Comparison of ENCODE assay signal across 22 cellular contexts in the genomic region with DNA sequence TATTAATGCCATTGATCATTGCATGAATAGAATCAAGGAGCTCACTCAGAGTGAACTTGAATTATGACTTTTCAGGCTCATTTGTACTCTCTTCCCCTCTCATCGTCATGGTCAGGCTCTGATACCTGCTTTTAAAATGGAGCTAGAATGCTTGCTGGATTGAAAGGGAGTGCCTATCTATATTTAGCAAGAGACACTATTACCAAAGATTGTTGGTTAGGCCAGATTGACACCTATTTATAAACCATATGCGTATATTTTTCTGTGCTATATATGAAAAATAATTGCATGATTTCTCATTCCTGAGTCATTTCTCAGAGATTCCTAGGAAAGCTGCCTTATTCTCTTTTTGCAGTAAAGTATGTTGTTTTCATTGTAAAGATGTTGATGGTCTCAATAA. TPM values are rescaled to one million over a fixed set of nuclear protein-coding genes. Genes with fewer than 3 reads are reported as not detected.
"Had no signal": no experiment of that assay in that cellular context is flagged by ENCODE, and none has a peak within 500 bp of the region (broad histone marks: within the 10 kb centered on the region; RNA-seq: fewer than 3 reads in every experiment).

No MANE protein-coding gene starts in this region.

- DNase-seq: activated CD4-positive, alpha-beta T cell treated with anti-CD3 and anti-CD28 coated beads, Interleukin-2, amount 10 ng/mL, durations not matched to agents 24 days and 14 days; activated CD8-positive, alpha-beta T cell treated with anti-CD3 and anti-CD28 coated beads for 36 hours; activated effector memory CD4-positive, alpha-beta T cell treated with Interleukin-2 at 50 U/mL for 16 hours; activated naive CD4-positive, alpha-beta T cell treated with anti-CD3 and anti-CD28 coated beads, Interleukin-2, amount 10 ng/mL, durations not matched to agents 7 days and 5 days; activated T-cell treated with anti-CD3 and anti-CD28 coated beads, Interleukin-2, amount 50 U/mL, for 4 hours; adrenal gland; effector memory CD4-positive, alpha-beta T cell; left colon; nephron progenitor cell; nucleus accumbens; posterior cingulate gyrus; retina; small intestine; stimulated activated CD4-positive, alpha-beta T cell treated with anti-CD3 and anti-CD28 coated beads, Interleukin-15, amount 100 ng/mL, for 24 hours; stimulated activated CD4-positive, alpha-beta T cell treated with anti-CD3 and anti-CD28 coated beads, Interleukin-2, amount 100 ng/mL, for 48 hours; T-helper 1 cell; T-helper 9 cell had no signal

- H3K9me3 ChIP-seq: adrenal gland, esophagus muscularis mucosa had no signal

- H3K4me3 ChIP-seq: adrenal gland, esophagus muscularis mucosa, lung had no signal

- H3K27ac ChIP-seq: adrenal gland, esophagus muscularis mucosa had no signal

- ATAC-seq: activated CD8-positive, alpha-beta T cell treated with anti-CD3 and anti-CD28 coated beads for 36 hours; activated T-cell treated with anti-CD3 and anti-CD28 coated beads, Interleukin-2, amount 50 U/mL, for 4 hours; left colon had no signal

- H3K27me3 ChIP-seq: adrenal gland, esophagus muscularis mucosa had no signal

RNA-seq across cellular contexts. Expression of a gene that starts 26.0 kb away (rescaled TPM):
- total RNA-seq: activated CD4-positive, alpha-beta T cell treated with anti-CD3 and anti-CD28 coated beads, Interleukin-2, amount 10 ng/mL, durations not matched to agents 24 days and 14 days; activated CD8-positive, alpha-beta T cell treated with anti-CD3 and anti-CD28 coated beads for 36 hours; activated T-cell treated with anti-CD3 and anti-CD28 coated beads, Interleukin-2, amount 50 U/mL, for 4 hours; astrocyte; bronchial epithelial cell; endothelial cell of umbilical vein; left colon had no signal
- polyA plus RNA-seq: endothelial cell of umbilical vein, small intestine had no signal
